14 cellular contexts compared by ENCODE assay signal in genomic region chr10:89431977-89432376, GRCh38. TPM values are rescaled to one million over a fixed set of nuclear protein-coding genes. Genes with fewer than 3 reads are reported as not detected.
DNase-seq lines count a peak whose midpoint lies in the region; ATAC-seq, FAIRE-seq and TF ChIP-seq lines count a peak whose summit lies in the region.
"Had no signal": no experiment of that assay in that cellular context is flagged by ENCODE, and none has a peak within 500 bp of the region (broad histone marks: within the 10 kb centered on the region; RNA-seq: fewer than 3 reads in every experiment).

No MANE protein-coding gene starts in this region.

- H3K9me1 ChIP-seq in keratinocyte (ENCODE audit: control insufficient read depth, extremely low read depth, insufficient read depth, low read length), result no peaks in the 10 kb centered on the region

- H3K9ac ChIP-seq in keratinocyte (ENCODE audit: control insufficient read depth, extremely low read depth, insufficient read depth, low read length), result no peak overlapping the region

- H3K9me3 ChIP-seq in keratinocyte (ENCODE audit: control insufficient read depth, low read depth, low read length) (no peaks in the 10 kb centered on the region), upper lobe of left lung (no peaks in the 10 kb centered on the region), T-helper 17 cell (ENCODE audit: control insufficient read depth, low read length, poor library complexity, severe bottlenecking) (no peaks in the 10 kb centered on the region)
- H3K9me3 ChIP-seq: adrenal gland had no signal

- WGBS in upper lobe of left lung, 2 donors, result 39 to 44% methylated on average over 3 of the region's 3 CpGs

- H3K4me3 Mint-ChIP-seq in T-helper 17 cell, result no peak overlapping the region

- H3K4me1 Mint-ChIP-seq in T-helper 17 cell, result no peaks in the 10 kb centered on the region

- peak; percentile 69 for FAIRE-seq in keratinocyte (lab: Jason Lieb, UNC)

- peak in 1 of 4 donors; percentile 98 for TF ChIP-seq EP300 in upper lobe of left lung (IDR thresholded peaks at IDR 0.05)

- DNase-seq in NCI-H748 (lab: John Stamatoyannopoulos, UW; ENCODE audit: unreplicated experiment) (peak; percentile 3), NCI-H748 treated with DMSO at 0.1 percent for 48 hours (lab: John Stamatoyannopoulos, UW) (no peak), astrocyte of the cerebellum (ENCODE audit: low read depth) (peak; percentile 82), keratinocyte (ENCODE audit: low read depth, low spot score) (peak; percentile 59), upper lobe of left lung (peak in 1 of 2 donors; percentile 38), SIG-M5 (lab: John Stamatoyannopoulos, UW) (no peak), T-helper 17 cell (no peak)
- no peak for DNase-seq in activated T-cell treated with anti-CD3 and anti-CD28 coated beads, Interleukin-2, amount 50 U/mL, for 48 hours
- DNase-seq: GF-D8, H7, T1000 had no signal

- dilution Hi-C loops in keratinocyte (cut with MboI; ENCODE audit: extremely low pct_ligation_motif_present, low sequenced_read_pairs), result no loop called here

- no peak overlapping the region for H3K27ac ChIP-seq in keratinocyte (ENCODE audit: control insufficient read depth, insufficient read depth, low read length)
- H3K27ac ChIP-seq in upper lobe of left lung, result peak overlapping the region in 3 of 4 donors; percentile 47 to 57 (median 51)
- H3K27ac ChIP-seq: adrenal gland had no signal

- peak; percentile 38 to 73 for ATAC-seq in upper lobe of left lung (ENCODE audit: low FRiP score in 2 of 2)
- ATAC-seq in T-helper 17 cell, result no peak

- no peak overlapping the region for H3K27ac Mint-ChIP-seq in T-helper 17 cell

- H3K79me2 ChIP-seq in keratinocyte (ENCODE audit: control insufficient read depth, insufficient read depth, low read length), result no peaks in the 10 kb centered on the region

- no peak overlapping the region for H2AFZ ChIP-seq in keratinocyte (ENCODE audit: control insufficient read depth, low read length)

- H3K4me2 ChIP-seq in keratinocyte (ENCODE audit: control insufficient read depth, extremely low read depth, insufficient read depth, low read depth, low read length), result peak overlapping the region; percentile 6

- H3K27me3 Mint-ChIP-seq in T-helper 17 cell, result peaks cover 45% of the 10 kb centered on the region

- peaks cover 2% of the 10 kb centered on the region for H3K36me3 Mint-ChIP-seq in T-helper 17 cell (ENCODE audit: low read depth)

- no peak for TF ChIP-seq POLR2A in upper lobe of left lung (IDR thresholded peaks at IDR 0.05)

- no peak overlapping the region for H3K4me3 ChIP-seq in astrocyte of the cerebellum (ENCODE audit: low read depth, low read length)
- no peak overlapping the region for H3K4me3 ChIP-seq in keratinocyte (ENCODE audit: control insufficient read depth in 2 of 3, extremely low read depth in 1 of 3, insufficient read depth in 2 of 3, low read depth in 1 of 3, low read length in 3 of 3)
- H3K4me3 ChIP-seq in upper lobe of left lung, result no peak overlapping the region
- H3K4me3 ChIP-seq: adrenal gland had no signal

- H3K27me3 ChIP-seq in keratinocyte (ENCODE audit: control insufficient read depth, extremely low read depth, insufficient read depth, low read length) (no peaks in the 10 kb centered on the region), upper lobe of left lung (no peaks in the 10 kb centered on the region)
- H3K27me3 ChIP-seq: adrenal gland had no signal

- peaks cover 27% of the 10 kb centered on the region for H3K4me1 ChIP-seq in keratinocyte (ENCODE audit: control insufficient read depth, extremely low read depth, insufficient read depth, low read length)
- peaks cover 0 to 4% (median 0%) of the 10 kb centered on the region in 4 donors for H3K4me1 ChIP-seq in upper lobe of left lung
- H3K4me1 ChIP-seq: adrenal gland had no signal

- no peaks in the 10 kb centered on the region for H3K36me3 ChIP-seq in keratinocyte (ENCODE audit: control insufficient read depth in 2 of 2, extremely low read depth in 1 of 2, insufficient read depth in 2 of 2, low read length in 2 of 2)
- H3K36me3 ChIP-seq in upper lobe of left lung, result no peaks in the 10 kb centered on the region
- H3K36me3 ChIP-seq: adrenal gland had no signal

- in situ Hi-C loops in astrocyte of the cerebellum (cut with HindIII; ENCODE audit: low sequenced_read_pairs), result no loop called here

- H4K20me1 ChIP-seq in keratinocyte (ENCODE audit: control insufficient read depth, extremely low read depth, insufficient read depth, low read length), result no peaks in the 10 kb centered on the region

- TF ChIP-seq CTCF in astrocyte of the cerebellum (IDR thresholded peaks at IDR 0.05; ENCODE audit: low read depth, low read length, missing control alignments) (no peak), keratinocyte (optimal IDR thresholded peaks at IDR 0.05 in 1 of 3, IDR thresholded peaks at IDR 0.05 in 1 of 3, conservative IDR thresholded peaks at IDR 0.05 in 1 of 3; ENCODE audit: extremely low read depth in 1 of 3, insufficient read depth in 2 of 3, low read length in 3 of 3) (no peak), upper lobe of left lung (IDR thresholded peaks at IDR 0.05) (no peak)

RNA-seq across cellular contexts. Expression of gene IFIT5, which starts 17.6 kb away (rescaled TPM):
- polyA plus RNA-seq in keratinocyte, result 10.7 to 15.8 TPM (median 14.8 TPM) in 3 replicates
- polyA plus RNA-seq in keratinocyte (2011; ENCODE audit: low read depth), result 1.4 TPM
- 5.5 and 12.3 TPM in 2 replicates for polyA plus RNA-seq in keratinocyte (2011; cell fraction: cytosol; rRNA removed)
- 9.8 and 11.4 TPM in 2 replicates for polyA plus RNA-seq in keratinocyte (2011; cell fraction: nucleus; rRNA removed)
- polyA plus RNA-seq in keratinocyte (2012; ENCODE audit: low replicate concordance), result 2.4 and 14.9 TPM in 2 replicates
- 3.6 to 14.5 TPM (median 7.4 TPM) in 3 replicates for polyA minus RNA-seq in keratinocyte
- polyA minus RNA-seq in keratinocyte (2011; cell fraction: cytosol; rRNA and poly(A)+ RNA removed), result 8.8 TPM
- 6.5 and 13.2 TPM in 2 replicates for polyA minus RNA-seq in keratinocyte (2011; cell fraction: nucleus; rRNA and poly(A)+ RNA removed)
- total RNA-seq in upper lobe of left lung, result 10 to 100 TPM in 5 of 6 donors, 1 to 10 TPM in 1; 6.5 to 30.8 (median 20.6) TPM
- 10 to 100 TPM; 12.7 to 15.2 TPM for total RNA-seq in T-helper 17 cell

RNA-seq across cellular contexts. Expression of gene IFIT1, which starts 39.6 kb away (rescaled TPM):
- 96.9 to 140 TPM (median 112 TPM) in 3 replicates for polyA plus RNA-seq in keratinocyte
- polyA plus RNA-seq in keratinocyte (2011; ENCODE audit: low read depth), result 0.51 TPM
- polyA plus RNA-seq in keratinocyte (2011; cell fraction: cytosol; rRNA removed), result 47.7 and 95.1 TPM in 2 replicates
- polyA plus RNA-seq in keratinocyte (2011; cell fraction: nucleus; rRNA removed), result 73.5 and 102 TPM in 2 replicates
- 1.6 and 83.3 TPM in 2 replicates for polyA plus RNA-seq in keratinocyte (2012; ENCODE audit: low replicate concordance)
- polyA minus RNA-seq in keratinocyte, result 3.9 to 61.5 TPM (median 32.3 TPM) in 3 replicates
- 20.1 TPM for polyA minus RNA-seq in keratinocyte (2011; cell fraction: cytosol; rRNA and poly(A)+ RNA removed)
- 25.6 and 37.2 TPM in 2 replicates for polyA minus RNA-seq in keratinocyte (2011; cell fraction: nucleus; rRNA and poly(A)+ RNA removed)
- 10 to 100 TPM in 5 of 6 donors, 1 to 10 TPM in 1; 9.8 to 54.9 (median 18.1) TPM for total RNA-seq in upper lobe of left lung
- total RNA-seq in T-helper 17 cell, result 1 to 10 TPM; 1.9 to 3.8 TPM

RNA-seq across cellular contexts. Expression of gene IFIT1B, which starts 54.1 kb away (rescaled TPM):
- polyA plus RNA-seq in keratinocyte, result not detected in 3 replicates
- polyA plus RNA-seq in keratinocyte (2011; ENCODE audit: low read depth), result not detected
- not detected in 2 replicates for polyA plus RNA-seq in keratinocyte (2011; cell fraction: cytosol; rRNA removed)
- polyA plus RNA-seq in keratinocyte (2011; cell fraction: nucleus; rRNA removed), result not detected in 2 replicates
- not detected in 2 replicates for polyA plus RNA-seq in keratinocyte (2012; ENCODE audit: low replicate concordance)
- not detected in 3 replicates for polyA minus RNA-seq in keratinocyte
- polyA minus RNA-seq in keratinocyte (2011; cell fraction: cytosol; rRNA and poly(A)+ RNA removed), result not detected
- not detected in 2 replicates for polyA minus RNA-seq in keratinocyte (2011; cell fraction: nucleus; rRNA and poly(A)+ RNA removed)
- total RNA-seq in upper lobe of left lung (under 1 TPM in 2 of 6 donors, not detected in 4; 0.20 to 0.59 TPM), T-helper 17 cell (not detected)
- total RNA-seq: H7, ureter had no signal
- polyA plus RNA-seq: esophagus had no signal

Comparison
In these comparisons a context has a peak if more than half of its experiments do, and no peak if none do; other contexts are left out.
1. DNase-seq: peak in NCI-H748 (single experiment), astrocyte of the cerebellum (single experiment) and keratinocyte (single experiment); none in NCI-H748 treated with DMSO at 0.1 percent for 48 hours (single experiment), activated T-cell treated with anti-CD3 and anti-CD28 coated beads, Interleukin-2, amount 50 U/mL, for 48 hours (0 of 2), SIG-M5 (single experiment) and T-helper 17 cell (0 of 3).